ENCODE assay signal across 39 cellular contexts in genomic region chr2:134700730-134701129, GRCh38. TPM values are rescaled to one million over a fixed set of nuclear protein-coding genes. Genes with fewer than 3 reads are reported as not detected.
"Had no signal": no experiment of that assay in that cellular context is flagged by ENCODE, and none has a peak within 500 bp of the region (broad histone marks: within the 10 kb centered on the region; RNA-seq: fewer than 3 reads in every experiment).

No MANE protein-coding gene starts in this region.

- FAIRE-seq: astrocyte, bronchial epithelial cell had no signal

- H3K27me3 ChIP-seq: adrenal gland, ascending aorta, body of pancreas, brain microvascular endothelial cell, breast epithelium, cardiac muscle cell had no signal

- H3K36me3 ChIP-seq: adrenal gland, ascending aorta, brain microvascular endothelial cell, breast epithelium, cardiac muscle cell had no signal

- DNase-seq: activated effector memory CD4-positive, alpha-beta T cell treated with anti-CD3 and anti-CD28 coated beads, Interleukin-2, amount 50 U/mL, for 16 hours; activated effector memory CD4-positive, alpha-beta T cell treated with Interleukin-2 at 50 U/mL for 16 hours; activated gamma-delta T cell; activated gamma-delta T cell treated with Interleukin-2 at 50 U/mL for 16 hours; activated naive CD4-positive, alpha-beta T cell; activated naive CD4-positive, alpha-beta T cell treated with anti-CD3 and anti-CD28 coated beads for 36 hours; activated naive CD4-positive, alpha-beta T cell treated with anti-CD3 and anti-CD28 coated beads, Interleukin-2, amount 50 U/mL, for 16 hours; activated naive CD4-positive, alpha-beta T cell treated with Interleukin-2 at 50 U/mL for 16 hours; activated naive CD8-positive, alpha-beta T cell treated with anti-CD3 and anti-CD28 coated beads for 36 hours; activated naive CD8-positive, alpha-beta T cell treated with anti-CD3 and anti-CD28 coated beads, Interleukin-2, amount 10 ng/mL, durations not matched to agents 7 days and 5 days; activated naive CD8-positive, alpha-beta T cell treated with anti-CD3 and anti-CD28 coated beads, Interleukin-2, amount 50 U/mL, for 24 hours; activated T-cell treated with anti-CD3 and anti-CD28 coated beads, Interleukin-2, amount 50 U/mL, for 1 hour; activated T-cell treated with anti-CD3 and anti-CD28 coated beads, Interleukin-2, amount 50 U/mL, for 24 hours; activated T-cell treated with anti-CD3 and anti-CD28 coated beads, Interleukin-2, amount 50 U/mL, for 4 hours; activated T-cell treated with anti-CD3 and anti-CD28 coated beads, Interleukin-2, amount 50 U/mL, for 48 hours; activated T-cell treated with anti-CD3 and anti-CD28 coated beads, Interleukin-2, amount 50 U/mL, for 72 hours; adrenal gland; amniotic stem cell; amygdala; anterior cingulate cortex; aorta; body of pancreas; brain microvascular endothelial cell; caudate nucleus; central memory CD4-positive, alpha-beta T cell; cerebellar nuclear complex had no signal

- H3K9me3 ChIP-seq: adrenal gland, ascending aorta, body of pancreas, breast epithelium had no signal

- H3K4me3 Mint-ChIP-seq: activated naive CD4-positive, alpha-beta T cell treated with anti-CD3 and anti-CD28 coated beads for 36 hours; activated naive CD4-positive, alpha-beta T cell treated with anti-CD3 and anti-CD28 coated beads, Interleukin-2, amount 50 U/mL, for 24 hours; activated naive CD8-positive, alpha-beta T cell; activated naive CD8-positive, alpha-beta T cell treated with anti-CD3 and anti-CD28 coated beads for 36 hours; activated naive CD8-positive, alpha-beta T cell treated with anti-CD3 and anti-CD28 coated beads, Interleukin-2, amount 10 ng/mL, durations not matched to agents 7 days and 5 days; activated naive CD8-positive, alpha-beta T cell treated with anti-CD3 and anti-CD28 coated beads, Interleukin-2, amount 50 U/mL, for 24 hours; activated T-cell treated with anti-CD3 and anti-CD28 coated beads, Interleukin-2, amount 50 U/mL, for 24 hours; activated T-cell treated with anti-CD3 and anti-CD28 coated beads, Interleukin-2, amount 50 U/mL, for 4 hours; activated T-cell treated with anti-CD3 and anti-CD28 coated beads, Interleukin-2, amount 50 U/mL, for 72 hours; activated T-helper 1 cell treated with anti-CD3 and anti-CD28 coated beads, Interleukin-12 subunit alpha, Interleukin-12 subunit beta, Interleukin-2, Interleukin-4 antibody, amounts not matched to agents 30 ng/mL and 10 ng/mL and 1 ng/mL, durations not matched to agents 14 hours and 24 hours and 36 hours; activated T-helper 17 cell treated with anti-CD3 and anti-CD28 coated beads, Interleukin-2, amount 50 U/mL, for 72 hours; brain; central memory CD8-positive, alpha-beta T cell had no signal

- ATAC-seq: activated naive CD4-positive, alpha-beta T cell treated with anti-CD3 and anti-CD28 coated beads, Interleukin-2, amount 50 U/mL, for 72 hours; activated naive CD8-positive, alpha-beta T cell treated with anti-CD3 and anti-CD28 coated beads, Interleukin-2, amount 50 U/mL, for 24 hours; activated T-cell treated with anti-CD3 and anti-CD28 coated beads, Interleukin-2, amount 50 U/mL, for 4 hours; activated T-cell treated with anti-CD3 and anti-CD28 coated beads, Interleukin-2, amount 50 U/mL, for 72 hours; activated T-helper 17 cell treated with anti-CD3 and anti-CD28 coated beads, Interleukin-2, amount 50 U/mL, for 72 hours; body of pancreas had no signal

- H3K27ac Mint-ChIP-seq: activated naive CD4-positive, alpha-beta T cell treated with anti-CD3 and anti-CD28 coated beads for 36 hours; activated naive CD4-positive, alpha-beta T cell treated with anti-CD3 and anti-CD28 coated beads, Interleukin-2, amount 50 U/mL, for 24 hours; activated naive CD4-positive, alpha-beta T cell treated with anti-CD3 and anti-CD28 coated beads, Interleukin-2, amount 50 U/mL, for 72 hours; activated naive CD8-positive, alpha-beta T cell; activated naive CD8-positive, alpha-beta T cell treated with anti-CD3 and anti-CD28 coated beads for 36 hours; activated naive CD8-positive, alpha-beta T cell treated with anti-CD3 and anti-CD28 coated beads, Interleukin-2, amount 10 ng/mL, durations not matched to agents 7 days and 5 days; activated naive CD8-positive, alpha-beta T cell treated with anti-CD3 and anti-CD28 coated beads, Interleukin-2, amount 50 U/mL, for 24 hours; activated T-cell treated with anti-CD3 and anti-CD28 coated beads, Interleukin-2, amount 50 U/mL, for 24 hours; activated T-cell treated with anti-CD3 and anti-CD28 coated beads, Interleukin-2, amount 50 U/mL, for 72 hours; activated T-helper 1 cell treated with anti-CD3 and anti-CD28 coated beads, Interleukin-12 subunit alpha, Interleukin-12 subunit beta, Interleukin-2, Interleukin-4 antibody, amounts not matched to agents 30 ng/mL and 10 ng/mL and 1 ng/mL, durations not matched to agents 14 hours and 24 hours and 36 hours; activated T-helper 17 cell treated with anti-CD3 and anti-CD28 coated beads, Interleukin-2, amount 50 U/mL, for 72 hours; activated T-helper 2 cell treated with anti-CD3 and anti-CD28 coated beads, Interferon-gamma antibody, Interleukin-2, Interleukin-4, amounts not matched to agents 10 μg/mL and 5 μg/mL and 100 μg/mL, durations not matched to agents 14 hours and 24 hours and 36 hours had no signal

- H3K4me1 Mint-ChIP-seq: activated naive CD8-positive, alpha-beta T cell treated with anti-CD3 and anti-CD28 coated beads for 36 hours; activated naive CD8-positive, alpha-beta T cell treated with anti-CD3 and anti-CD28 coated beads, Interleukin-2, amount 10 ng/mL, durations not matched to agents 7 days and 5 days; activated T-helper 17 cell treated with anti-CD3 and anti-CD28 coated beads, Interleukin-2, amount 50 U/mL, for 72 hours had no signal

- H3K27ac ChIP-seq: adrenal gland, ascending aorta, body of pancreas, brain microvascular endothelial cell, breast epithelium, cardiac muscle cell had no signal

- H3K9me3 Mint-ChIP-seq: activated naive CD4-positive, alpha-beta T cell treated with anti-CD3 and anti-CD28 coated beads for 36 hours; activated naive CD4-positive, alpha-beta T cell treated with anti-CD3 and anti-CD28 coated beads, Interleukin-2, amount 50 U/mL, for 24 hours; activated naive CD4-positive, alpha-beta T cell treated with anti-CD3 and anti-CD28 coated beads, Interleukin-2, amount 50 U/mL, for 72 hours; activated naive CD8-positive, alpha-beta T cell treated with anti-CD3 and anti-CD28 coated beads for 36 hours; activated naive CD8-positive, alpha-beta T cell treated with anti-CD3 and anti-CD28 coated beads, Interleukin-2, amount 10 ng/mL, durations not matched to agents 7 days and 5 days; activated naive CD8-positive, alpha-beta T cell treated with anti-CD3 and anti-CD28 coated beads, Interleukin-2, amount 50 U/mL, for 24 hours; activated T-cell treated with anti-CD3 and anti-CD28 coated beads, Interleukin-2, amount 50 U/mL, for 24 hours; activated T-cell treated with anti-CD3 and anti-CD28 coated beads, Interleukin-2, amount 50 U/mL, for 4 hours; activated T-cell treated with anti-CD3 and anti-CD28 coated beads, Interleukin-2, amount 50 U/mL, for 72 hours; activated T-helper 1 cell treated with anti-CD3 and anti-CD28 coated beads, Interleukin-12 subunit alpha, Interleukin-12 subunit beta, Interleukin-2, Interleukin-4 antibody, amounts not matched to agents 30 ng/mL and 10 ng/mL and 1 ng/mL, durations not matched to agents 14 hours and 24 hours and 36 hours; activated T-helper 17 cell treated with anti-CD3 and anti-CD28 coated beads, Interleukin-2, amount 50 U/mL, for 72 hours; activated T-helper 2 cell treated with anti-CD3 and anti-CD28 coated beads, Interferon-gamma antibody, Interleukin-2, Interleukin-4, amounts not matched to agents 10 μg/mL and 5 μg/mL and 100 μg/mL, durations not matched to agents 14 hours and 24 hours and 36 hours; brain; central memory CD8-positive, alpha-beta T cell had no signal

- H3K4me3 ChIP-seq: adrenal gland, ascending aorta, body of pancreas, breast epithelium, cardiac muscle cell had no signal

- H3K36me3 Mint-ChIP-seq: activated naive CD4-positive, alpha-beta T cell treated with anti-CD3 and anti-CD28 coated beads, Interleukin-2, amount 50 U/mL, for 24 hours; activated naive CD4-positive, alpha-beta T cell treated with anti-CD3 and anti-CD28 coated beads, Interleukin-2, amount 50 U/mL, for 72 hours; activated naive CD8-positive, alpha-beta T cell; activated naive CD8-positive, alpha-beta T cell treated with anti-CD3 and anti-CD28 coated beads for 36 hours; activated naive CD8-positive, alpha-beta T cell treated with anti-CD3 and anti-CD28 coated beads, Interleukin-2, amount 10 ng/mL, durations not matched to agents 7 days and 5 days; brain had no signal

- H3K4me1 ChIP-seq: adrenal gland, ascending aorta, breast epithelium had no signal

RNA-seq across cellular contexts. Expression of gene TMEM163, which starts 18.1 kb away (rescaled TPM):
- total RNA-seq: activated naive CD4-positive, alpha-beta T cell treated with anti-CD3 and anti-CD28 coated beads for 36 hours; activated naive CD8-positive, alpha-beta T cell treated with anti-CD3 and anti-CD28 coated beads for 36 hours; ascending aorta; bronchial epithelial cell had no signal
